1 cellular context compared by ENCODE assay signal in genomic region chr4:1351854-1352633, GRCh38.
TF ChIP-seq lines count a peak whose summit lies in the region.

No MANE protein-coding gene starts in this region.

TF ChIP-seq in HepG2, 621 proteins besides CTCF, POLR2A, EP300 and RAD21 (continued from another document and continues in another):
- TF ChIP-seq, protein P1, sequence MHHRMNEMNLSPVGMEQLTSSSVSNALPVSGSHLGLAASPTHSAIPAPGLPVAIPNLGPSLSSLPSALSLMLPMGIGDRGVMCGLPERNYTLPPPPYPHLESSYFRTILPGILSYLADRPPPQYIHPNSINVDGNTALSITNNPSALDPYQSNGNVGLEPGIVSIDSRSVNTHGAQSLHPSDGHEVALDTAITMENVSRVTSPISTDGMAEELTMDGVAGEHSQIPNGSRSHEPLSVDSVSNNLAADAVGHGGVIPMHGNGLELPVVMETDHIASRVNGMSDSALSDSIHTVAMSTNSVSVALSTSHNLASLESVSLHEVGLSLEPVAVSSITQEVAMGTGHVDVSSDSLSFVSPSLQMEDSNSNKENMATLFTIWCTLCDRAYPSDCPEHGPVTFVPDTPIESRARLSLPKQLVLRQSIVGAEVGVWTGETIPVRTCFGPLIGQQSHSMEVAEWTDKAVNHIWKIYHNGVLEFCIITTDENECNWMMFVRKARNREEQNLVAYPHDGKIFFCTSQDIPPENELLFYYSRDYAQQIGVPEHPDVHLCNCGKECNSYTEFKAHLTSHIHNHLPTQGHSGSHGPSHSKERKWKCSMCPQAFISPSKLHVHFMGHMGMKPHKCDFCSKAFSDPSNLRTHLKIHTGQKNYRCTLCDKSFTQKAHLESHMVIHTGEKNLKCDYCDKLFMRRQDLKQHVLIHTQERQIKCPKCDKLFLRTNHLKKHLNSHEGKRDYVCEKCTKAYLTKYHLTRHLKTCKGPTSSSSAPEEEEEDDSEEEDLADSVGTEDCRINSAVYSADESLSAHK (CRISPR knock-in tag; IDR thresholded peaks at IDR 0.05; ENCODE audit: borderline replicate concordance): no peak
- TF ChIP-seq ATF7 (IDR thresholded peaks at IDR 0.05) (no peak), ATF7 (CRISPR knock-in tag; IDR thresholded peaks at IDR 0.05) (no peak), TAF15 (IDR thresholded peaks at IDR 0.05; ENCODE audit: low read depth, low read length, poor library complexity, severe bottlenecking) (no peak), ZNF44 (CRISPR knock-in tag; IDR thresholded peaks at IDR 0.05) (no peak), MXD4 (CRISPR knock-in tag; IDR thresholded peaks at IDR 0.05) (no peak), DMTF1 (CRISPR knock-in tag; IDR thresholded peaks at IDR 0.05) (no peak), ZSCAN30 (CRISPR knock-in tag; IDR thresholded peaks at IDR 0.05) (no peak), REXO4 (CRISPR knock-in tag; IDR thresholded peaks at IDR 0.05; ENCODE audit: borderline replicate concordance) (no peak), SETDB1 (CRISPR knock-in tag; IDR thresholded peaks at IDR 0.05; ENCODE audit: borderline replicate concordance) (no peak), WIZ (CRISPR knock-in tag; IDR thresholded peaks at IDR 0.05) (no peak), FOXP1 (IDR thresholded peaks at IDR 0.05) (no peak), FOXP1 (CRISPR knock-in tag; IDR thresholded peaks at IDR 0.05) (no peak), CBX1 (IDR thresholded peaks at IDR 0.05; ENCODE audit: low read depth) (no peak), ZNF724P (CRISPR knock-in tag; IDR thresholded peaks at IDR 0.05; ENCODE audit: borderline replicate concordance) (no peak), KAT8 (CRISPR knock-in tag; IDR thresholded peaks at IDR 0.05) (no peak), ZNF878 (CRISPR knock-in tag; IDR thresholded peaks at IDR 0.05) (no peak), HMGXB3 (CRISPR knock-in tag; IDR thresholded peaks at IDR 0.05; ENCODE audit: borderline replicate concordance) (no peak), STAT6 (CRISPR knock-in tag; IDR thresholded peaks at IDR 0.05; ENCODE audit: borderline replicate concordance) (no peak), ZNF253 (CRISPR knock-in tag; IDR thresholded peaks at IDR 0.05; ENCODE audit: borderline replicate concordance) (no peak), ZNF720 (CRISPR knock-in tag; IDR thresholded peaks at IDR 0.05) (no peak), ZNF180 (CRISPR knock-in tag; IDR thresholded peaks at IDR 0.05; ENCODE audit: borderline replicate concordance, low read depth) (no peak), ELF3 (CRISPR knock-in tag; IDR thresholded peaks at IDR 0.05) (0 out of 2 replicates have a peak, but pooled peaks have one; percentile 13), NFAT5 (CRISPR knock-in tag; IDR thresholded peaks at IDR 0.05) (no peak), ZBTB37 (CRISPR knock-in tag; IDR thresholded peaks at IDR 0.05) (no peak), ZNF496 (CRISPR knock-in tag; IDR thresholded peaks at IDR 0.05; ENCODE audit: insufficient replicate concordance) (no peak), HIVEP1 (CRISPR knock-in tag; IDR thresholded peaks at IDR 0.05) (0 out of 2 replicates have a peak, but pooled peaks have one; percentile 22), ZFY (CRISPR knock-in tag; IDR thresholded peaks at IDR 0.05) (peak; percentile 61; the same call in 1 of the 2 replicates), ZUFSP (CRISPR knock-in tag; IDR thresholded peaks at IDR 0.05; ENCODE audit: borderline replicate concordance) (no peak), PAF1 (CRISPR knock-in tag; IDR thresholded peaks at IDR 0.05) (no peak), RARG (CRISPR knock-in tag; IDR thresholded peaks at IDR 0.05; ENCODE audit: low read depth) (no peak), ZKSCAN1 (IDR thresholded peaks at IDR 0.05; ENCODE audit: low read length) (no peak), ZNF224 (CRISPR knock-in tag; IDR thresholded peaks at IDR 0.05) (no peak), RAD51 (IDR thresholded peaks at IDR 0.05; ENCODE audit: borderline replicate concordance) (no peak), ZNF629 (CRISPR knock-in tag; conservative IDR thresholded peaks at IDR 0.05) (no peak), GATAD2A (CRISPR knock-in tag; IDR thresholded peaks at IDR 0.05) (peak; percentile 35; the same call in 1 of the 2 replicates)
- TF ChIP-seq, protein P2, sequence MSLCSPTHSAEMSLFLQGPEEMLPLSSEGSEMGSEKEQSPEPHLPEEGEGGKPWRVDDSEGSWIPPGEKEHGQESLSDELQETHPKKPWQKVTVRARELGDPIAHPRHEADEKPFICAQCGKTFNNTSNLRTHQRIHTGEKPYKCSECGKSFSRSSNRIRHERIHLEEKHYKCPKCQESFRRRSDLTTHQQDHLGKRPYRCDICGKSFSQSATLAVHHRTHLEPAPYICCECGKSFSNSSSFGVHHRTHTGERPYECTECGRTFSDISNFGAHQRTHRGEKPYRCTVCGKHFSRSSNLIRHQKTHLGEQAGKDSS (CRISPR knock-in tag; IDR thresholded peaks at IDR 0.05; ENCODE audit: borderline replicate concordance, low read depth): no peak
